ENCODE assay signal across 9 cellular contexts in genomic region chr9:26656003-26656940, GRCh38.
DNase-seq lines count a peak whose midpoint lies in the region; ATAC-seq and TF ChIP-seq lines count a peak whose summit lies in the region.
"Had no signal": no experiment of that assay in that cellular context is flagged by ENCODE, and none has a peak within 500 bp of the region (broad histone marks: within the 10 kb centered on the region; RNA-seq: fewer than 3 reads in every experiment).

No MANE protein-coding gene starts in this region.

- DNase-seq in GM04504 (ENCODE audit: low read depth) (peak; percentile 12), Karpas-422 (peak; percentile 80), ascending aorta (ENCODE audit: low spot score in 2 of 2) (no peak), mesendoderm (peak; percentile 61), gastrocnemius medialis (no peak), LoVo (ENCODE audit: low spot score) (no peak)
- no peak for DNase-seq in activated CD4-positive, alpha-beta T cell treated with anti-CD3 and anti-CD28 coated beads, Interleukin-2, amount 50 U/mL, for 1 hour

- no peak overlapping the region for H3K27ac Mint-ChIP-seq in stimulated activated memory B cell treated with anti-CD40 and anti-IgM and Interleukin-4, amounts not matched to agents 10 μg/mL and 1 μg/mL and 100 μg/mL, for 72 hours

- H3K36me3 ChIP-seq in Karpas-422 (ENCODE audit: insufficient read depth, low read length) (no peaks in the 10 kb centered on the region), ascending aorta (no peaks in the 10 kb centered on the region), mesendoderm (ENCODE audit: control insufficient read depth, insufficient read depth, low read length) (no peaks in the 10 kb centered on the region), gastrocnemius medialis (no peaks in the 10 kb centered on the region)

- H3K27ac ChIP-seq in Karpas-422 (ENCODE audit: low read length) = no peak overlapping the region
- no peak overlapping the region for H3K27ac ChIP-seq in ascending aorta
- H3K27ac ChIP-seq in mesendoderm (ENCODE audit: low read depth, low read length) = no peak overlapping the region
- H3K27ac ChIP-seq in gastrocnemius medialis = no peak overlapping the region

- in situ Hi-C loops in gastrocnemius medialis (cut with MboI; ENCODE audit: low sequenced_read_pairs in 4 of 4) = loop anchor here in 1 of 4 donors (25.0 kb wide), 1 partner anchor 94 kb away; no protein-coding TSS in a partner anchor

- H2AK5ac ChIP-seq in mesendoderm (ENCODE audit: low read length) = no peak overlapping the region

- no peak for TF ChIP-seq POLR2A in gastrocnemius medialis (IDR thresholded peaks at IDR 0.05)

- no peaks in the 10 kb centered on the region for H3K4me1 Mint-ChIP-seq in stimulated activated memory B cell treated with anti-CD40 and anti-IgM and Interleukin-4, amounts not matched to agents 10 μg/mL and 1 μg/mL and 100 μg/mL, for 72 hours

- no peaks in the 10 kb centered on the region for H3K27me3 ChIP-seq in Karpas-422 (ENCODE audit: low read length)
- H3K27me3 ChIP-seq in ascending aorta = no peaks in the 10 kb centered on the region
- H3K27me3 ChIP-seq in mesendoderm (ENCODE audit: insufficient read depth, low read length, poor library complexity) = no peaks in the 10 kb centered on the region
- H3K27me3 ChIP-seq in gastrocnemius medialis = no peaks in the 10 kb centered on the region

- TF ChIP-seq CTCF in ascending aorta (IDR thresholded peaks at IDR 0.05) = peak in 2 of 3 experiments; percentile 29 to 47
- TF ChIP-seq CTCF in gastrocnemius medialis (IDR thresholded peaks at IDR 0.05 in 4 of 5, conservative IDR thresholded peaks at IDR 0.05 in 1 of 5) = peak in 1 of 5 experiments; percentile 28

- no peaks in the 10 kb centered on the region for H4K20me1 ChIP-seq in Karpas-422 (ENCODE audit: insufficient read depth, low read depth, low read length)

- no peaks in the 10 kb centered on the region for H3K27me3 Mint-ChIP-seq in stimulated activated memory B cell treated with anti-CD40 and anti-IgM and Interleukin-4, amounts not matched to agents 10 μg/mL and 1 μg/mL and 100 μg/mL, for 72 hours

- peaks cover 32% of the 10 kb centered on the region for H3K4me1 ChIP-seq in Karpas-422 (ENCODE audit: low read length)
- peaks cover 0 to 3% of the 10 kb centered on the region in 2 donors for H3K4me1 ChIP-seq in ascending aorta
- H3K4me1 ChIP-seq in mesendoderm (ENCODE audit: control insufficient read depth, low read depth, low read length) = no peaks in the 10 kb centered on the region
- no peaks in the 10 kb centered on the region for H3K4me1 ChIP-seq in gastrocnemius medialis

- H3K9me3 Mint-ChIP-seq in stimulated activated memory B cell treated with anti-CD40 and anti-IgM and Interleukin-4, amounts not matched to agents 10 μg/mL and 1 μg/mL and 100 μg/mL, for 72 hours = no peaks in the 10 kb centered on the region

- H3K4me2 ChIP-seq in Karpas-422 (ENCODE audit: low read depth, low read length, poor library complexity, severe bottlenecking) (peak overlapping the region; percentile 72), mesendoderm (ENCODE audit: low read length) (no peak overlapping the region)

- no peaks in the 10 kb centered on the region for H3K79me1 ChIP-seq in mesendoderm (ENCODE audit: low read length)

- H4K5ac ChIP-seq in mesendoderm (ENCODE audit: low read length) = no peak overlapping the region

- H4K8ac ChIP-seq in mesendoderm (ENCODE audit: low read depth, low read length) = peak overlapping the region; percentile 39

- H2AFZ ChIP-seq in Karpas-422 (ENCODE audit: low read length) = peak overlapping the region; percentile 100

- H3K36me3 Mint-ChIP-seq in stimulated activated memory B cell treated with anti-CD40 and anti-IgM and Interleukin-4, amounts not matched to agents 10 μg/mL and 1 μg/mL and 100 μg/mL, for 72 hours = no peaks in the 10 kb centered on the region

- H3K56ac ChIP-seq in mesendoderm (ENCODE audit: low read length) = no peak overlapping the region

- H3K23ac ChIP-seq in mesendoderm (ENCODE audit: low read length) = no peak overlapping the region

- H3K4ac ChIP-seq in mesendoderm (ENCODE audit: low read depth, low read length) = no peak overlapping the region

- no peak overlapping the region for H2BK5ac ChIP-seq in mesendoderm (ENCODE audit: low read length)

- H3K79me2 ChIP-seq in Karpas-422 (ENCODE audit: low read length) (no peaks in the 10 kb centered on the region), mesendoderm (ENCODE audit: control insufficient read depth, insufficient read depth, low read length) (no peaks in the 10 kb centered on the region)

- H3K4me3 Mint-ChIP-seq in stimulated activated memory B cell treated with anti-CD40 and anti-IgM and Interleukin-4, amounts not matched to agents 10 μg/mL and 1 μg/mL and 100 μg/mL, for 72 hours = no peak overlapping the region

- H3K9ac ChIP-seq in Karpas-422 (ENCODE audit: low read length) = peak overlapping the region; percentile 54
- H3K9ac ChIP-seq in mesendoderm (ENCODE audit: low read length) = no peak overlapping the region

- intact Hi-C loops in ascending aorta (cut with DNase I) (no loop called here), gastrocnemius medialis (cut with DNase I; ENCODE audit: low total_unique reads) (no loop called here)

- H3K4me3 ChIP-seq in Karpas-422 (ENCODE audit: low read length) = peak overlapping the region; percentile 47
- no peak overlapping the region for H3K4me3 ChIP-seq in ascending aorta
- no peak overlapping the region for H3K4me3 ChIP-seq in mesendoderm (ENCODE audit: low read length)
- H3K4me3 ChIP-seq in gastrocnemius medialis = no peak overlapping the region
- H3K4me3 ChIP-seq: mucosa of descending colon had no signal

- no peak overlapping the region for H3K18ac ChIP-seq in mesendoderm (ENCODE audit: low read length)

- WGBS in mesendoderm (ENCODE audit: extremely low coverage, insufficient coverage, low lambda C conversion rate) = no CpG with 5 or more reads among the region's 14 CpGs

- H3K9me3 ChIP-seq in Karpas-422 (ENCODE audit: low read length) = no peaks in the 10 kb centered on the region
- no peaks in the 10 kb centered on the region for H3K9me3 ChIP-seq in ascending aorta
- no peaks in the 10 kb centered on the region for H3K9me3 ChIP-seq in gastrocnemius medialis
- H3K9me3 ChIP-seq: mucosa of descending colon had no signal

- no peak for ATAC-seq in stimulated activated memory B cell treated with anti-CD40 and anti-IgM and Interleukin-4, amounts not matched to agents 10 μg/mL and 1 μg/mL and 100 μg/mL, for 72 hours
- no peak for ATAC-seq in gastrocnemius medialis
- ATAC-seq: mucosa of descending colon had no signal

- no peak overlapping the region for H2BK120ac ChIP-seq in mesendoderm (ENCODE audit: low read depth, low read length)

- no peaks in the 10 kb centered on the region for H3K9me2 ChIP-seq in Karpas-422 (replicated peaks; ENCODE audit: insufficient read depth, low read length)

- no peak overlapping the region for H2BK15ac ChIP-seq in mesendoderm (replicated peaks; ENCODE audit: low read depth)

Comparison
In these comparisons a context has a peak if more than half of its experiments do, and no peak if none do; other contexts are left out.
1. DNase-seq: peak in GM04504 (single experiment), Karpas-422 (single experiment) and mesendoderm (single experiment); none in ascending aorta (0 of 2), gastrocnemius medialis (0 of 2), LoVo (single experiment) and activated CD4-positive, alpha-beta T cell treated with anti-CD3 and anti-CD28 coated beads, Interleukin-2, amount 50 U/mL, for 1 hour (single experiment).